ENCODE assay signal across 14 cellular contexts in genomic region chr5:132003170-132003744, GRCh38. TPM values are rescaled to one million over a fixed set of nuclear protein-coding genes. Genes with fewer than 3 reads are reported as not detected.
DNase-seq lines count a peak whose midpoint lies in the region; ATAC-seq, FAIRE-seq and TF ChIP-seq lines count a peak whose summit lies in the region.
"Had no signal": no experiment of that assay in that cellular context is flagged by ENCODE, and none has a peak within 500 bp of the region (broad histone marks: within the 10 kb centered on the region; RNA-seq: fewer than 3 reads in every experiment).

No MANE protein-coding gene starts in this region.

- H3K9me3 Mint-ChIP-seq in endodermal cell: no peaks in the 10 kb centered on the region
- H3K9me3 Mint-ChIP-seq: naive thymus-derived CD8-positive, alpha-beta T cell had no signal

- 19 to 24% methylated on average over 9 to 12 of the region's 12 CpGs for WGBS in endodermal cell (ENCODE audit: insufficient coverage in 1 of 2, insufficient read length in 1 of 2), 2 experiments
- 80 to 84% methylated on average over 12 of the region's 12 CpGs for WGBS in sigmoid colon, 2 donors

- H3K9me3 ChIP-seq in endodermal cell (ENCODE audit: control insufficient read depth, low read length): no peaks in the 10 kb centered on the region
- H3K9me3 ChIP-seq in kidney (ENCODE audit: control insufficient read depth in 1 of 2, low read length in 2 of 2): no peaks in the 10 kb centered on the region
- no peaks in the 10 kb centered on the region for H3K9me3 ChIP-seq in skeletal muscle tissue (ENCODE audit: control insufficient read depth in 3 of 3, low read length in 3 of 3)
- H3K9me3 ChIP-seq in sigmoid colon: no peaks in the 10 kb centered on the region

- H3K9ac ChIP-seq in endodermal cell (ENCODE audit: extremely low read depth, low read length, poor library complexity, severe bottlenecking) (no peak overlapping the region), kidney (ENCODE audit: low read length in 2 of 2) (no peak overlapping the region), skeletal muscle tissue (ENCODE audit: low read depth in 1 of 3, low read length in 3 of 3) (peak overlapping the region in 2 of 3 donors; percentile 8 to 76)

- peak; percentile 72 for TF ChIP-seq CTCF in endodermal cell (conservative IDR thresholded peaks at IDR 0.05)
- TF ChIP-seq CTCF in kidney (IDR thresholded peaks at IDR 0.05; ENCODE audit: borderline replicate concordance, extremely low read depth, insufficient read depth): no peak
- no peak for TF ChIP-seq CTCF in sigmoid colon (IDR thresholded peaks at IDR 0.05)

- no peak for TF ChIP-seq POLR2A in sigmoid colon (IDR thresholded peaks at IDR 0.05)

- H3K36me3 ChIP-seq in endodermal cell (ENCODE audit: control insufficient read depth, insufficient read depth, low read length): no peaks in the 10 kb centered on the region
- no peaks in the 10 kb centered on the region for H3K36me3 ChIP-seq in kidney (ENCODE audit: control insufficient read depth in 1 of 2, insufficient read depth in 2 of 2, low read length in 2 of 2)
- no peaks in the 10 kb centered on the region for H3K36me3 ChIP-seq in skeletal muscle tissue (ENCODE audit: control insufficient read depth in 3 of 3, insufficient read depth in 3 of 3, low read length in 3 of 3)
- no peaks in the 10 kb centered on the region for H3K36me3 ChIP-seq in sigmoid colon

- no peak overlapping the region for H3K27ac Mint-ChIP-seq in endodermal cell
- H3K27ac Mint-ChIP-seq: activated naive CD8-positive, alpha-beta T cell had no signal

- H3K4me3 ChIP-seq in endodermal cell (ENCODE audit: low read length) (no peak overlapping the region), kidney (ENCODE audit: low read length in 2 of 2) (no peak overlapping the region), skeletal muscle tissue (ENCODE audit: low read length in 3 of 3) (peak overlapping the region in 1 of 3 donors; percentile 54), sigmoid colon (no peak overlapping the region)

- peaks cover 18% of the 10 kb centered on the region for H3K4me1 Mint-ChIP-seq in endodermal cell

- ATAC-seq in HG02884 (IDR thresholded peaks at IDR 0.05; ENCODE audit: unreplicated experiment): no peak
- ATAC-seq: esophagus mucosa; naive thymus-derived CD8-positive, alpha-beta T cell had no signal

- no peak for FAIRE-seq in kidney (lab: Jason Lieb, UNC)
- FAIRE-seq: urothelium cell line had no signal

- H3K27me3 Mint-ChIP-seq in endodermal cell (ENCODE audit: insufficient read depth): no peaks in the 10 kb centered on the region
- H3K27me3 Mint-ChIP-seq: activated naive CD8-positive, alpha-beta T cell; naive thymus-derived CD8-positive, alpha-beta T cell had no signal

- intact Hi-C loops in kidney (cut with DNase I) (loop anchor here (10.0 kb wide), 1 partner anchor 418 kb away; no protein-coding TSS in a partner anchor), sigmoid colon (cut with DNase I) (no loop called here)

- TF ChIP-seq EP300 in sigmoid colon (IDR thresholded peaks at IDR 0.05): no peak

- H3K27ac ChIP-seq in endodermal cell (ENCODE audit: low read depth, low read length) (peak overlapping the region; percentile 75), kidney (ENCODE audit: low read depth in 2 of 2, low read length in 2 of 2) (no peak overlapping the region), skeletal muscle tissue (ENCODE audit: low read depth, low read length) (peak overlapping the region; percentile 77), sigmoid colon (peak overlapping the region in 2 of 4 donors; percentile 0 to 25)

- DNase-seq in RKO (ENCODE audit: low spot score) (peak; percentile 8), endodermal cell (peak; percentile 92), kidney (peak; percentile 52), SHP77 treated with DMSO at 0.1 percent for 48 hours (lab: John Stamatoyannopoulos, UW) (no peak), sigmoid colon (no peak)
- no peak for DNase-seq in NK-92 treated with Interleukin-12 subunit alpha and Interleukin-12 subunit beta, amount 100 ng/mL, for 24 hours (lab: John Stamatoyannopoulos, UW)
- DNase-seq: DMS 273 treated with DMSO at 0.1 percent for 48 hours, NCI-H1417 had no signal

- H3K27me3 ChIP-seq in endodermal cell (ENCODE audit: control insufficient read depth, insufficient read depth, low read length, poor library complexity, severe bottlenecking) (peaks cover 1% of the 10 kb centered on the region), skeletal muscle tissue (ENCODE audit: control insufficient read depth in 3 of 3, insufficient read depth in 3 of 3, low read length in 3 of 3) (no peaks in the 10 kb centered on the region), sigmoid colon (no peaks in the 10 kb centered on the region)

- H3K4me3 Mint-ChIP-seq in endodermal cell: no peak overlapping the region
- H3K4me3 Mint-ChIP-seq: activated naive CD8-positive, alpha-beta T cell had no signal

- H3K4me1 ChIP-seq in endodermal cell (ENCODE audit: control insufficient read depth, insufficient read depth, low read length): peaks cover 3% of the 10 kb centered on the region
- H3K4me1 ChIP-seq in kidney (ENCODE audit: control insufficient read depth in 1 of 2, insufficient read depth in 1 of 2, low read depth in 1 of 2, low read length in 2 of 2): no peaks in the 10 kb centered on the region
- H3K4me1 ChIP-seq in skeletal muscle tissue (ENCODE audit: control insufficient read depth in 3 of 3, insufficient read depth in 3 of 3, low read length in 3 of 3): peaks cover 29 to 61% (median 51%) of the 10 kb centered on the region in 3 donors
- H3K4me1 ChIP-seq in sigmoid colon: peaks cover 0 to 13% (median 0%) of the 10 kb centered on the region in 4 donors

- H3K36me3 Mint-ChIP-seq in endodermal cell (ENCODE audit: low read depth): no peaks in the 10 kb centered on the region
- H3K36me3 Mint-ChIP-seq: activated naive CD8-positive, alpha-beta T cell; naive thymus-derived CD8-positive, alpha-beta T cell had no signal

RNA-seq across cellular contexts. Expression of gene ACSL6, which starts 8.2 kb away (rescaled TPM):
- total RNA-seq in endodermal cell (under 1 TPM; 0.04 to 0.73 TPM), kidney (1.4 TPM), skeletal muscle tissue (3.1 TPM), sigmoid colon (1 to 10 TPM in 2 of 4 donors, under 1 TPM in 2; 0.16 to 2.2 (median 1.2) TPM)
- 1.4 TPM for polyA plus RNA-seq in endodermal cell (2013, experiment 1 of 2)
- polyA plus RNA-seq in endodermal cell (2013, experiment 2 of 2): 0.29 TPM
- polyA plus RNA-seq in kidney (ENCODE audit: insufficient read depth, low read depth, low replicate concordance) (2.1 TPM), sigmoid colon (1 to 10 TPM in 1 of 3 donors, not detected in 2; 5.5 TPM)

RNA-seq across cellular contexts. Expression of gene IL3, which starts 57.2 kb away (rescaled TPM):
- total RNA-seq in endodermal cell (not detected), kidney (not detected), skeletal muscle tissue (not detected), sigmoid colon (not detected)
- polyA plus RNA-seq in endodermal cell (2013, experiment 1 of 2): not detected
- polyA plus RNA-seq in endodermal cell (2013, experiment 2 of 2): not detected
- polyA plus RNA-seq in kidney (ENCODE audit: insufficient read depth, low read depth, low replicate concordance) (not detected), sigmoid colon (not detected)
- total RNA-seq: esophagus mucosa; naive thymus-derived CD8-positive, alpha-beta T cell had no signal
- polyA plus RNA-seq: naive thymus-derived CD8-positive, alpha-beta T cell had no signal

RNA-seq across cellular contexts. Expression of gene MEIKIN, which starts 57.8 kb away (rescaled TPM):
- not detected for total RNA-seq in endodermal cell
- not detected for polyA plus RNA-seq in endodermal cell (2013, experiment 1 of 2)
- not detected for polyA plus RNA-seq in endodermal cell (2013, experiment 2 of 2)
- 0.63 TPM for total RNA-seq in kidney
- polyA plus RNA-seq in kidney (ENCODE audit: insufficient read depth, low read depth, low replicate concordance): not detected
- total RNA-seq in skeletal muscle tissue: 0.52 TPM
- total RNA-seq in sigmoid colon: not detected
- polyA plus RNA-seq in sigmoid colon: under 1 TPM in 1 of 3 donors, not detected in 2; 0.31 TPM
- total RNA-seq: esophagus mucosa had no signal
- polyA plus RNA-seq: naive thymus-derived CD8-positive, alpha-beta T cell had no signal

Comparison
In these comparisons a context has a peak if more than half of its experiments do, and no peak if none do; other contexts are left out.
1. DNase-seq: peak in RKO (single experiment), endodermal cell (single experiment) and kidney (single experiment); none in SHP77 treated with DMSO at 0.1 percent for 48 hours (single experiment), sigmoid colon (single experiment) and NK-92 treated with Interleukin-12 subunit alpha and Interleukin-12 subunit beta, amount 100 ng/mL, for 24 hours (single experiment).
2. H3K27ac ChIP-seq: peak in endodermal cell (single experiment) and skeletal muscle tissue (single experiment); none in kidney (0 of 2).
3. H3K9ac ChIP-seq: peak in skeletal muscle tissue (2 of 3); none in endodermal cell (single experiment) and kidney (0 of 2).